Comparison of ENCODE assay signal across 8 cellular contexts in the genomic region with DNA sequence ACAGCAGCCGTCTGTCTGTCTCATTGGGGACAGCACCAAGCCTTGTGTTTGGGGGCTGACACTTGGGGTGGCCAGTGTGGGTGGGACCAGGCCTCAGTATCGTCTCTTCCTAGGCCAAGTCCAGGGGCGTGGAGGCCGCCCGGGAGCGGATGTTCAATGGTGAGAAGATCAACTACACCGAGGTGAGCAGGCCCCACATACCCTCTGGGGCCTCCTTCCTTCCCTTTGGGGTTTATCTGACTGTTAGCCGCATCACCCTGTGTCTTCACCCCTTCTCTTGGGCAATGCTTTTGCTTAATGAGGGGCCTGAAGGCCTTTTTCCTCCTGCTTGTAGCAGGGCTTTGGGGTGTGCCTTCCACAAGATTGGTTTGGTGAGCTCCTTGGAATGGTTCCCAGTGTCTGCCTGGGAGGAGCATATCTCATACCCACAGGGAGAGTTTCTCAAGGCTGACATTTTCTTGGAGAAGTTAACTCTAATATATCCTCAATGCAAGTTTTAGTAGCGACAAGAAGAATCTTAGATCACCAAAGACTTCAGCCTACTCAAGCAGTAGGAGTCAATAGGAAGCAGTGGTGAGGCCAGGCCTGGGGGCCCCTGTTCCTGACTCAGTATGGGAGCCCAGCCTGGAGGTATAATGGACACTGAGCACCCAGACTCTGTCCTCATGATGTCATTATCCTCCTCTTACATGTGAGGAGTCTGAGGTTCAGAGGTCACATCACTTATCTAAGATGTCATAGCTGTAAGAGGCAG. TPM values are rescaled to one million over a fixed set of nuclear protein-coding genes. Genes with fewer than 3 reads are reported as not detected.
DNase-seq lines count a peak whose midpoint lies in the region; ATAC-seq, FAIRE-seq and TF ChIP-seq lines count a peak whose summit lies in the region.

No MANE protein-coding gene starts in this region.

- no peak for TF ChIP-seq POLR2A in lower leg skin (IDR thresholded peaks at IDR 0.05)

- H3K4me3 Mint-ChIP-seq in activated naive CD8-positive, alpha-beta T cell treated with anti-CD3 and anti-CD28 coated beads, Interleukin-2, amount 10 ng/mL, durations not matched to agents 7 days and 5 days = peak overlapping the region; percentile 95

- CTCF ChIA-PET in AG04450 (lab: Charles Lee) = interaction anchor here (1.6 kb wide), 1 partner anchor 8 kb away, joined by 8 read pairs; no protein-coding TSS in a partner anchor
- CTCF ChIA-PET in HEK293 (lab: Yijun Ruan, JAX) = interaction anchor here (0.6 to 1.7 kb wide), 4 partner anchors 20 to 75 kb away, joined by 3 to 7 read pairs (median 4); no protein-coding TSS in a partner anchor

- peaks cover 17% of the 10 kb centered on the region for H3K4me1 ChIP-seq in HEK293 (ENCODE audit: control insufficient read depth, insufficient read depth, low read length)
- H3K4me1 ChIP-seq in lower lobe of right lung = peaks cover 27% of the 10 kb centered on the region

- H3K9me3 ChIP-seq in AG04450 (ENCODE audit: control insufficient read depth, insufficient read depth, low read length) (no peaks in the 10 kb centered on the region), HEK293 (ENCODE audit: control insufficient read depth, insufficient read depth, low read depth, low read length) (no peaks in the 10 kb centered on the region), lower lobe of right lung (no peaks in the 10 kb centered on the region)

- peak; percentile 23 for DNase-seq in AG04450 (ENCODE audit: low read depth, low spot score)
- DNase-seq in activated naive CD8-positive, alpha-beta T cell treated with anti-CD3 and anti-CD28 coated beads, Interleukin-2, amount 10 ng/mL, durations not matched to agents 7 days and 5 days = no peak
- DNase-seq in lower lobe of right lung = no peak
- no peak for DNase-seq in SHP77 treated with DMSO at 0.1 percent for 48 hours (lab: John Stamatoyannopoulos, UW)
- DNase-seq in H4 (ENCODE audit: low spot score) = no peak
- DNase-seq in lower leg skin (ENCODE audit: low spot score in 2 of 2) = no peak
- DNase-seq in D721Med (ENCODE audit: insufficient read length, low spot score) = no peak

- no peaks in the 10 kb centered on the region for H3K27me3 Mint-ChIP-seq in activated naive CD8-positive, alpha-beta T cell treated with anti-CD3 and anti-CD28 coated beads, Interleukin-2, amount 10 ng/mL, durations not matched to agents 7 days and 5 days

- no peaks in the 10 kb centered on the region for H3K9me3 Mint-ChIP-seq in activated naive CD8-positive, alpha-beta T cell treated with anti-CD3 and anti-CD28 coated beads, Interleukin-2, amount 10 ng/mL, durations not matched to agents 7 days and 5 days

- peaks cover 48% of the 10 kb centered on the region for H3K36me3 Mint-ChIP-seq in activated naive CD8-positive, alpha-beta T cell treated with anti-CD3 and anti-CD28 coated beads, Interleukin-2, amount 10 ng/mL, durations not matched to agents 7 days and 5 days

- ATAC-seq in activated naive CD8-positive, alpha-beta T cell treated with anti-CD3 and anti-CD28 coated beads, Interleukin-2, amount 10 ng/mL, durations not matched to agents 7 days and 5 days (ENCODE audit: low read depth) = no peak
- no peak for ATAC-seq in lower lobe of right lung

- peaks cover 55% of the 10 kb centered on the region for H3K4me1 Mint-ChIP-seq in activated naive CD8-positive, alpha-beta T cell treated with anti-CD3 and anti-CD28 coated beads, Interleukin-2, amount 10 ng/mL, durations not matched to agents 7 days and 5 days

- H3K27ac Mint-ChIP-seq in activated naive CD8-positive, alpha-beta T cell treated with anti-CD3 and anti-CD28 coated beads, Interleukin-2, amount 10 ng/mL, durations not matched to agents 7 days and 5 days = peak overlapping the region; percentile 91

- intact Hi-C loops in lower lobe of right lung (cut with DNase I) = no loop called here
- intact Hi-C loops in lower leg skin (cut with DNase I; ENCODE audit: low total_unique reads) = no loop called here

- TF ChIP-seq CTCF in AG04450 (IDR thresholded peaks at IDR 0.05; ENCODE audit: low read depth, low read length) = no peak
- TF ChIP-seq CTCF in HEK293 (tag by site-specific recombination; IDR thresholded peaks at IDR 0.05) = no peak
- no peak for TF ChIP-seq CTCF in lower lobe of right lung (IDR thresholded peaks at IDR 0.05)
- TF ChIP-seq CTCF in lower leg skin (IDR thresholded peaks at IDR 0.05) = no peak
- no peak for TF ChIP-seq CTCF in D721Med (IDR thresholded peaks at IDR 0.05; ENCODE audit: insufficient read depth, missing control alignments)

- H3K27ac ChIP-seq in AG04450 (ENCODE audit: low read depth, low read length) (peak overlapping the region; percentile 11), HEK293 (ENCODE audit: extremely low read depth, low read depth, low read length) (peak overlapping the region; percentile 89), lower lobe of right lung (no peak overlapping the region)

- peak overlapping the region; percentile 80 for H3K4me3 ChIP-seq in AG04450 (ENCODE audit: low read depth, low read length)
- H3K4me3 ChIP-seq in HEK293 (ENCODE audit: low read depth, low read length) = no peak overlapping the region
- peak overlapping the region; percentile 99 for H3K4me3 ChIP-seq in lower lobe of right lung
- no peak overlapping the region for H3K4me3 ChIP-seq in lower leg skin (ENCODE audit: low read depth, poor library complexity, severe bottlenecking)

- WGBS in lower leg skin, 2 donors = 55 to 82% methylated on average over 8 to 9 of the region's 9 CpGs

- H3K27me3 ChIP-seq in AG04450 (ENCODE audit: control insufficient read depth, insufficient read depth, low read length) (no peaks in the 10 kb centered on the region), lower lobe of right lung (ENCODE audit: low read depth) (no peaks in the 10 kb centered on the region)

- POLR2A ChIA-PET in AG04450 (lab: Yijun Ruan, JAX) = interaction anchor here (0.7 kb wide), 1 partner anchor 130 kb away, joined by 5 read pairs; no protein-coding TSS in a partner anchor
- POLR2A ChIA-PET in HEK293 (lab: Yijun Ruan, JAX) = interaction anchor here (1.0 to 2.7 kb wide), 3 partner anchors 8 to 311 kb away, joined by 3 to 13 read pairs (median 3); a partner anchor contains a TSS
- POLR2A ChIA-PET in activated naive CD8-positive, alpha-beta T cell treated with anti-CD3 and anti-CD28 coated beads, Interleukin-2, amount 10 ng/mL, durations not matched to agents 7 days and 5 days (lab: Charles Lee) = interaction anchor here (1.1 to 4.1 kb wide), 2 partner anchors 17 to 60 kb away, joined by 3 to 29 read pairs; no protein-coding TSS in a partner anchor

- FAIRE-seq in D721Med (lab: Jason Lieb, UNC) = no peak

- H3K36me3 ChIP-seq in HEK293 (ENCODE audit: control insufficient read depth in 2 of 2, insufficient read depth in 1 of 2, low read length in 2 of 2) (peaks cover 55 to 57% of the 10 kb centered on the region in 2 experiments), lower lobe of right lung (peaks cover 51% of the 10 kb centered on the region)

TF ChIP-seq in HEK293, 187 proteins besides CTCF, POLR2A, EP300 and RAD21 (continues in another document):
- TF ChIP-seq HOXA7 (CRISPR knock-in tag; IDR thresholded peaks at IDR 0.05; ENCODE audit: borderline replicate concordance) (0 out of 2 replicates have a peak, but pooled peaks have one; percentile 12), ZNF843 (tag by site-specific recombination; IDR thresholded peaks at IDR 0.05) (0 out of 2 replicates have a peak, but pooled peaks have one; percentile 22), ZNF629 (tag by site-specific recombination; IDR thresholded peaks at IDR 0.05) (0 out of 2 replicates have a peak, but pooled peaks have one; percentile 36), ZNF423 (tag by site-specific recombination; IDR thresholded peaks at IDR 0.05) (no peak), GLIS1 (tag by site-specific recombination; IDR thresholded peaks at IDR 0.05) (0 out of 2 replicates have a peak, but pooled peaks have one; percentile 9), ZNF121 (tag by site-specific recombination; IDR thresholded peaks at IDR 0.05) (no peak)
- TF ChIP-seq, protein P1, sequence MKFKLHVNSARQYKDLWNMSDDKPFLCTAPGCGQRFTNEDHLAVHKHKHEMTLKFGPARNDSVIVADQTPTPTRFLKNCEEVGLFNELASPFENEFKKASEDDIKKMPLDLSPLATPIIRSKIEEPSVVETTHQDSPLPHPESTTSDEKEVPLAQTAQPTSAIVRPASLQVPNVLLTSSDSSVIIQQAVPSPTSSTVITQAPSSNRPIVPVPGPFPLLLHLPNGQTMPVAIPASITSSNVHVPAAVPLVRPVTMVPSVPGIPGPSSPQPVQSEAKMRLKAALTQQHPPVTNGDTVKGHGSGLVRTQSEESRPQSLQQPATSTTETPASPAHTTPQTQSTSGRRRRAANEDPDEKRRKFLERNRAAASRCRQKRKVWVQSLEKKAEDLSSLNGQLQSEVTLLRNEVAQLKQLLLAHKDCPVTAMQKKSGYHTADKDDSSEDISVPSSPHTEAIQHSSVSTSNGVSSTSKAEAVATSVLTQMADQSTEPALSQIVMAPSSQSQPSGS (tag by site-specific recombination; IDR thresholded peaks at IDR 0.05; ENCODE audit: low read depth) = peak; percentile 84
- TF ChIP-seq, protein P2, sequence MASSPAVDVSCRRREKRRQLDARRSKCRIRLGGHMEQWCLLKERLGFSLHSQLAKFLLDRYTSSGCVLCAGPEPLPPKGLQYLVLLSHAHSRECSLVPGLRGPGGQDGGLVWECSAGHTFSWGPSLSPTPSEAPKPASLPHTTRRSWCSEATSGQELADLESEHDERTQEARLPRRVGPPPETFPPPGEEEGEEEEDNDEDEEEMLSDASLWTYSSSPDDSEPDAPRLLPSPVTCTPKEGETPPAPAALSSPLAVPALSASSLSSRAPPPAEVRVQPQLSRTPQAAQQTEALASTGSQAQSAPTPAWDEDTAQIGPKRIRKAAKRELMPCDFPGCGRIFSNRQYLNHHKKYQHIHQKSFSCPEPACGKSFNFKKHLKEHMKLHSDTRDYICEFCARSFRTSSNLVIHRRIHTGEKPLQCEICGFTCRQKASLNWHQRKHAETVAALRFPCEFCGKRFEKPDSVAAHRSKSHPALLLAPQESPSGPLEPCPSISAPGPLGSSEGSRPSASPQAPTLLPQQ (tag by site-specific recombination; IDR thresholded peaks at IDR 0.05) = 0 out of 2 replicates have a peak, but pooled peaks have one; percentile 17

RNA-seq across cellular contexts. Expression of a gene that starts 1.9 kb away (rescaled TPM):
- 140 and 141 TPM in 2 replicates for polyA plus RNA-seq in AG04450 (2011; rRNA removed)
- 252 and 311 TPM in 2 replicates for polyA minus RNA-seq in AG04450 (2011; rRNA and poly(A)+ RNA removed)
- 100 to 1,000 TPM; 725 to 786 TPM for total RNA-seq in activated naive CD8-positive, alpha-beta T cell treated with anti-CD3 and anti-CD28 coated beads, Interleukin-2, amount 10 ng/mL, durations not matched to agents 7 days and 5 days
- 136 TPM for total RNA-seq in lower lobe of right lung
- 387 and 418 TPM in 2 replicates for total RNA-seq in H4 (2014; rRNA removed; shearing (Covaris generic))
- total RNA-seq in lower leg skin = 100 to 1,000 TPM; 117 to 195 (median 124) TPM

RNA-seq across cellular contexts. Expression of a gene that starts 37.4 kb away (rescaled TPM):
- 11.3 and 14.0 TPM in 2 replicates for polyA plus RNA-seq in AG04450 (2011; rRNA removed)
- polyA minus RNA-seq in AG04450 (2011; rRNA and poly(A)+ RNA removed) = 10.9 and 12.3 TPM in 2 replicates
- 10 to 100 TPM in 1 of 2 experiments, 1 to 10 TPM in 1; 9.4 to 13.3 TPM for total RNA-seq in activated naive CD8-positive, alpha-beta T cell treated with anti-CD3 and anti-CD28 coated beads, Interleukin-2, amount 10 ng/mL, durations not matched to agents 7 days and 5 days
- total RNA-seq in lower lobe of right lung (8.7 TPM), lower leg skin (10 to 100 TPM in 2 of 4 donors, 1 to 10 TPM in 2; 6.5 to 16.4 (median 12.6) TPM)
- total RNA-seq in H4 (2014; rRNA removed; shearing (Covaris generic)) = 54.2 and 62.6 TPM in 2 replicates

Comparison
In these comparisons a context has a peak if more than half of its experiments do, and no peak if none do; other contexts are left out.
1. H3K4me3 ChIP-seq: peak in AG04450 (single experiment) and lower lobe of right lung (single experiment); none in HEK293 (single experiment) and lower leg skin (single experiment).